In the genomic region with DNA sequence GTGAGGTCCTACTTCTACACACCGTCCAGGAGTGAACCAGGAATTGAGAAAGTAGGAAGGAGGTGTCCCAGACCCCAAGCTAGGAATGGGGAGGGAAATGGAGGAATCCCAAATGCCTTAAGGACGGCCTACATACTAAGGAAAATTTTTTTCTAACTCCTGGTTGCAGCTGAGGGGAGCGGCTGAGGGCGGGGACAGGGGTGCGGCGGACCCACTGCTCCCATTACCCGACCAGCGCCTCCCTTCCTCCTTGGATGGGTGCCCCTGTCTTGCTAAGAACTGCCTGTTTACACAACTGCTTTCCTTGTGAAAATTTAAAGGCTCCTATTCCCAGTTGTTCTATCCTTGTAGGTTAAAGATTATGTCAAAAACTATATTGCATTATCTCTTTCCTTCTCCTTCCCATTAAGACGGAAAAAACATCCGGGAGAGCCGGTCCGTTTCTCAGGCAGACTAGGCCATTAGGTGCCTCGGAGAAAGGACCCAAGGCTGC, we compare ENCODE assay signal across 8 cellular contexts. TPM values are rescaled to one million over a fixed set of nuclear protein-coding genes. Genes with fewer than 3 reads are reported as not detected.
A peak's percentile ranks its signal among the peaks of the same experiment; 100 is the strongest.
DNase-seq lines count a peak whose midpoint lies in the region; ATAC-seq and TF ChIP-seq lines count a peak whose summit lies in the region.

No MANE protein-coding gene starts in this region.

- peaks cover 21% of the 10 kb centered on the region for H3K79me2 ChIP-seq in parathyroid adenoma

- in situ Hi-C loops in GM13976 (cut with MboI; ENCODE audit: low sequenced_read_pairs, unreplicated experiment) = no loop called here

- no peak for ATAC-seq in HG02938 (IDR thresholded peaks at IDR 0.05; ENCODE audit: unreplicated experiment)

- peak overlapping the region; percentile 98 for H3K27ac Mint-ChIP-seq in activated naive CD8-positive, alpha-beta T cell

- no peaks in the 10 kb centered on the region for H3K9me3 Mint-ChIP-seq in activated naive CD8-positive, alpha-beta T cell (ENCODE audit: low read depth)

- H3K36me3 ChIP-seq in parathyroid adenoma (ENCODE audit: control insufficient read depth, insufficient read depth, low read length) = no peaks in the 10 kb centered on the region

- no peak for TF ChIP-seq CTCF in GM13976 (IDR thresholded peaks at IDR 0.05; ENCODE audit: borderline replicate concordance, control extremely low read depth, extremely low read depth, insufficient read depth, missing control alignments)
- TF ChIP-seq CTCF in NB4 (IDR thresholded peaks at IDR 0.05; ENCODE audit: low read depth, low read length) = no peak
- no peak for TF ChIP-seq CTCF in parathyroid adenoma (IDR thresholded peaks at IDR 0.05)

- peak overlapping the region; percentile 86 for H2AFZ ChIP-seq in parathyroid adenoma

- peak overlapping the region; percentile 94 for H3K4me3 Mint-ChIP-seq in activated naive CD8-positive, alpha-beta T cell

- TF ChIP-seq POLR2A in NB4 (IDR thresholded peaks at IDR 0.05; ENCODE audit: extremely low read depth, insufficient read length) = peak; percentile 23

- DNase-seq in A172 (ENCODE audit: low spot score) = peak; percentile 83
- peak; percentile 64 for DNase-seq in GM13976 (ENCODE audit: low spot score)
- DNase-seq in NB4 (ENCODE audit: low read depth) = peak; percentile 86
- peak; percentile 90 for DNase-seq in cardiac septum (ENCODE audit: low spot score)
- DNase-seq in cerebellar cortex (ENCODE audit: low spot score) = no peak

- H3K9me3 ChIP-seq in parathyroid adenoma (ENCODE audit: control insufficient read depth, low read length) = no peaks in the 10 kb centered on the region

- peak overlapping the region; percentile 92 for H3K4me2 ChIP-seq in parathyroid adenoma (ENCODE audit: low read length)

- no peaks in the 10 kb centered on the region for H3K27me3 Mint-ChIP-seq in activated naive CD8-positive, alpha-beta T cell

- H3K4me3 ChIP-seq in NB4 (ENCODE audit: low read depth, low read length) = peak overlapping the region; percentile 78
- H3K4me3 ChIP-seq in parathyroid adenoma (ENCODE audit: low read depth, low read length) = peak overlapping the region; percentile 98

- H3K27me3 ChIP-seq in parathyroid adenoma (ENCODE audit: control insufficient read depth, insufficient read depth, low read length) = no peaks in the 10 kb centered on the region

- H3K4me1 Mint-ChIP-seq in activated naive CD8-positive, alpha-beta T cell (ENCODE audit: low read depth) = peaks cover 40% of the 10 kb centered on the region

- intact Hi-C loops in cardiac septum (cut with DNase I) = no loop called here

- no peaks in the 10 kb centered on the region for H3K36me3 Mint-ChIP-seq in activated naive CD8-positive, alpha-beta T cell

- peaks cover 25% of the 10 kb centered on the region for H3K4me1 ChIP-seq in parathyroid adenoma

- peak overlapping the region; percentile 98 for H3K27ac ChIP-seq in parathyroid adenoma

- peak overlapping the region; percentile 34 for H3K9ac ChIP-seq in parathyroid adenoma

RNA-seq across cellular contexts. Expression of a gene that starts 0.7 kb away (rescaled TPM):
- total RNA-seq in A172 (2014; rRNA removed; shearing (Covaris generic)) = 312 and 358 TPM in 2 replicates
- 221 TPM for total RNA-seq in cardiac septum

RNA-seq across cellular contexts. Expression of a gene that starts 11.5 kb away (rescaled TPM):
- 1.2 and 4.1 TPM in 2 replicates for total RNA-seq in A172 (2014; rRNA removed; shearing (Covaris generic))
- total RNA-seq in cardiac septum = 296 TPM

RNA-seq across cellular contexts. Expression of a gene that starts 11.8 kb away (rescaled TPM):
- total RNA-seq in A172 (2014; rRNA removed; shearing (Covaris generic)) = 1.4 and 3.0 TPM in 2 replicates
- total RNA-seq in cardiac septum = 2.4 TPM

RNA-seq across cellular contexts. Expression of a gene that starts 20.1 kb away (rescaled TPM):
- total RNA-seq in A172 (2014; rRNA removed; shearing (Covaris generic)) = 80.4 and 88.0 TPM in 2 replicates
- 24.0 TPM for total RNA-seq in cardiac septum

RNA-seq across cellular contexts. Expression of a gene that starts 31.3 kb away (rescaled TPM):
- 56.0 and 58.8 TPM in 2 replicates for total RNA-seq in A172 (2014; rRNA removed; shearing (Covaris generic))
- total RNA-seq in cardiac septum = 35.0 TPM

Comparison
In these comparisons a context has a peak if more than half of its experiments do, and no peak if none do; other contexts are left out.
1. RNA of a gene that starts 11.5 kb away (total RNA-seq): 296 TPM in cardiac septum (single experiment); 1.2 to 4.1 TPM in A172; every median in the first group is over 10 times any median in the second.